ENCODE assay signal across 9 cellular contexts in genomic region chr3:8136553-8136952, GRCh38.
"Had no signal": no experiment of that assay in that cellular context is flagged by ENCODE, and none has a peak within 500 bp of the region (broad histone marks: within the 10 kb centered on the region; RNA-seq: fewer than 3 reads in every experiment).

No MANE protein-coding gene starts in this region.

- H3K27ac ChIP-seq: HL-60 had no signal

- H3K36me3 ChIP-seq: HAP-1 had no signal

- FAIRE-seq: HepG2, K562 had no signal

- DNase-seq: GOT3, H7, HFFc6, KG1 had no signal

- ATAC-seq: HCT116, HepG2, K562 had no signal

- H3K4me3 ChIP-seq: HAP-1, K562 had no signal

- H3K9me3 ChIP-seq: HAP-1 had no signal

- H3K4me1 ChIP-seq: HAP-1 had no signal
